In the genomic region with DNA sequence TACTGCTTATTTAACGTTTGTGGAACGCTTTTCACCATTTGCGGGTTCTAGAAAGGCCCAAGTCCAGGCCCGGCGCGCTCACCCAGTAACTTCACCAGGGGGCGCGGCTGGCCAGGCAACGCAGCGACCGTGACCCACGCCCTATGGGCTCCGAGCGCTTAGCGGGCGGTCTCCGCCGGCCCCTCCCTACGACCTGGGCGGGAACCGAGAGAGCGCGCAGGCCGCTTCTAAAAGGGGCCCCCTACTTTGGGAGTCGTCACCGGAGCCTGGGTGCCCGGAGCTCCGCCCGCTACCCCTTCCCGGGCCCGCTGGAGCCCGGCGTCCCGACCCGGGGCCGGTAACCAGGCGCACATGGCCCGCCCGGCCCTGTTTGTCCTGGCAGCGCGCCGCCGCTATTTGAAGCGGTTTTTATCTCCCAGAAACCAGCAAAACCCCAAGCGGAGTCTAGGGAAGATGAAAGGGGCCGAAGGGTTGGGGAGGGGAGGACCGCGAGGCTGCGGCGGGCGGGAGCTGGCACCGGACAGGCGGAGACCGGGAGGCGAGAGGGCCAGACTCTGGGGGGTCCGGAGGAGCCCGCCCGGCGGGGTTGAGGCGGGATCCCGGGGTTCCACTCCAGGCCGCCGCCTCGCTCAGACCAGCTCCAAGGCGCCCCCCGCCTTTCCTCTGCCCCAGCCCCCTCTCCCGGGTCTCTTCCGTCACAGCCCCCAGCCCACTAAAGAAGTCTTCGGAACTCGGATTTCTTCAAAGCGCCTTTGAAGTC, we compare ENCODE assay signal across 1 cellular context.
TF ChIP-seq lines count a peak whose summit lies in the region.

No MANE protein-coding gene starts in this region.

TF ChIP-seq in Ishikawa, 13 proteins besides CTCF, POLR2A, EP300 and RAD21 (continued from another document):
- TF ChIP-seq, protein P1, sequence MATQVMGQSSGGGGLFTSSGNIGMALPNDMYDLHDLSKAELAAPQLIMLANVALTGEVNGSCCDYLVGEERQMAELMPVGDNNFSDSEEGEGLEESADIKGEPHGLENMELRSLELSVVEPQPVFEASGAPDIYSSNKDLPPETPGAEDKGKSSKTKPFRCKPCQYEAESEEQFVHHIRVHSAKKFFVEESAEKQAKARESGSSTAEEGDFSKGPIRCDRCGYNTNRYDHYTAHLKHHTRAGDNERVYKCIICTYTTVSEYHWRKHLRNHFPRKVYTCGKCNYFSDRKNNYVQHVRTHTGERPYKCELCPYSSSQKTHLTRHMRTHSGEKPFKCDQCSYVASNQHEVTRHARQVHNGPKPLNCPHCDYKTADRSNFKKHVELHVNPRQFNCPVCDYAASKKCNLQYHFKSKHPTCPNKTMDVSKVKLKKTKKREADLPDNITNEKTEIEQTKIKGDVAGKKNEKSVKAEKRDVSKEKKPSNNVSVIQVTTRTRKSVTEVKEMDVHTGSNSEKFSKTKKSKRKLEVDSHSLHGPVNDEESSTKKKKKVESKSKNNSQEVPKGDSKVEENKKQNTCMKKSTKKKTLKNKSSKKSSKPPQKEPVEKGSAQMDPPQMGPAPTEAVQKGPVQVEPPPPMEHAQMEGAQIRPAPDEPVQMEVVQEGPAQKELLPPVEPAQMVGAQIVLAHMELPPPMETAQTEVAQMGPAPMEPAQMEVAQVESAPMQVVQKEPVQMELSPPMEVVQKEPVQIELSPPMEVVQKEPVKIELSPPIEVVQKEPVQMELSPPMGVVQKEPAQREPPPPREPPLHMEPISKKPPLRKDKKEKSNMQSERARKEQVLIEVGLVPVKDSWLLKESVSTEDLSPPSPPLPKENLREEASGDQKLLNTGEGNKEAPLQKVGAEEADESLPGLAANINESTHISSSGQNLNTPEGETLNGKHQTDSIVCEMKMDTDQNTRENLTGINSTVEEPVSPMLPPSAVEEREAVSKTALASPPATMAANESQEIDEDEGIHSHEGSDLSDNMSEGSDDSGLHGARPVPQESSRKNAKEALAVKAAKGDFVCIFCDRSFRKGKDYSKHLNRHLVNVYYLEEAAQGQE (IDR thresholded peaks at IDR 0.05; ENCODE audit: low read depth) = no peak
- TF ChIP-seq TEAD4 (IDR thresholded peaks at IDR 0.05) (no peak), CEBPB (IDR thresholded peaks at IDR 0.05) (no peak), YY1 (IDR thresholded peaks at IDR 0.05; ENCODE audit: low read depth) (peak; percentile 32; the same call in 1 of the 2 replicates), EGR1 (IDR thresholded peaks at IDR 0.05) (peak; percentile 39; the same call in 1 of the 2 replicates), FOXM1 (IDR thresholded peaks at IDR 0.05; ENCODE audit: borderline replicate concordance, low read depth) (no peak; the same call in 1 of the 2 replicates), TAF1 (IDR thresholded peaks at IDR 0.05; ENCODE audit: low read depth) (peak; percentile 69)
